9 cellular contexts compared by ENCODE assay signal in genomic region chr5:150514708-150515211, GRCh38. TPM values are rescaled to one million over a fixed set of nuclear protein-coding genes. Genes with fewer than 3 reads are reported as not detected.
A peak's percentile ranks its signal among the peaks of the same experiment; 100 is the strongest.
DNase-seq lines count a peak whose midpoint lies in the region; ATAC-seq, FAIRE-seq and TF ChIP-seq lines count a peak whose summit lies in the region.
"Had no signal": no experiment of that assay in that cellular context is flagged by ENCODE, and none has a peak within 500 bp of the region (broad histone marks: within the 10 kb centered on the region; RNA-seq: fewer than 3 reads in every experiment).

No MANE protein-coding gene starts in this region.

- H3K4me3 ChIP-seq in GM12878 (no peak overlapping the region), transverse colon (no peak overlapping the region), A673 (ENCODE audit: low read depth, low read length, poor library complexity, severe bottlenecking) (no peak overlapping the region)
- H3K4me3 ChIP-seq: ovary had no signal

- TF ChIP-seq CTCF in GM12878 (IDR thresholded peaks at IDR 0.05 in 2 of 3, conservative IDR thresholded peaks at IDR 0.05 in 1 of 3; ENCODE audit: control insufficient read depth in 2 of 3, extremely low read depth in 1 of 3, insufficient read depth in 1 of 3, low read depth in 3 of 3, low read length in 3 of 3) (no peak), transverse colon (IDR thresholded peaks at IDR 0.05) (no peak), A673 (conservative IDR thresholded peaks at IDR 0.05; ENCODE audit: low read depth, low read length) (no peak)

- POLR2A ChIA-PET in GM12878 (lab: Charles Lee) (no interaction called here), A673 (lab: Charles Lee; ENCODE audit: low non-redundant PET) (no interaction called here)

- intact Hi-C loops in GM12878 (cut with micrococcal nuclease; ENCODE audit: unreplicated experiment), result no loop called here
- intact Hi-C loops in transverse colon (cut with DNase I; ENCODE audit: low total_unique reads), result no loop called here
- intact Hi-C loops in A673 (cut with micrococcal nuclease; ENCODE audit: unreplicated experiment), result no loop called here

- 69% methylated on average over 3 of the region's 3 CpGs for WGBS in GM12878 (ENCODE audit: insufficient coverage, insufficient replicate concordance, low lambda C conversion rate, missing lambda C conversion rate)
- 63% methylated on average over 3 of the region's 3 CpGs; no CpG with 5 or more reads in 1 of the 2 donors for whole genome bisulfite sequencing in transverse colon (ENCODE audit: low coverage in 1 of 2), 2 donors

- H3K4me1 ChIP-seq in GM12878 (ENCODE audit: control insufficient read depth, insufficient read depth, low read length) (no peaks in the 10 kb centered on the region), transverse colon (peaks cover 53 to 84% (median 70%) of the 10 kb centered on the region in 4 donors), A673 (ENCODE audit: insufficient read depth, low read length, poor library complexity, severe bottlenecking) (peaks cover 36% of the 10 kb centered on the region)

- H3K36me3 ChIP-seq in GM12878 (ENCODE audit: control insufficient read depth in 2 of 2, insufficient read depth in 2 of 2, low read length in 1 of 2) (peaks cover 0 to 3% of the 10 kb centered on the region in 2 experiments; a peak in 3 of 4 replicates), transverse colon (no peaks in the 10 kb centered on the region), A673 (ENCODE audit: insufficient read depth, low read length, poor library complexity, severe bottlenecking) (no peaks in the 10 kb centered on the region)
- H3K36me3 ChIP-seq: ovary had no signal

- RAD21 ChIA-PET in GM12878 (lab: Charles Lee; ENCODE audit: unreplicated experiment), result no interaction called here

- TF ChIP-seq POLR2A in GM12878 (IDR thresholded peaks at IDR 0.05; ENCODE audit: low read depth, low read length) (no peak), transverse colon (IDR thresholded peaks at IDR 0.05) (no peak)

- H4K20me1 ChIP-seq in GM12878 (ENCODE audit: control insufficient read depth, insufficient read depth), result no peaks in the 10 kb centered on the region

- BruUV-seq in GM12878 (replicated peaks; lab: Mats Ljungman, UMichigan) (no TSS peak), A673 (replicated peaks; lab: Mats Ljungman, UMichigan) (no TSS peak)

- DNase-seq in M059J (ENCODE audit: low read depth), result peak; percentile 84
- DNase-seq in GM12878 (ENCODE audit: low read depth, low spot score), result no peak
- peak; percentile 93 for DNase-seq in kidney tubule cell (ENCODE audit: low spot score)
- no peak for DNase-seq in transverse colon
- DNase-seq in A673 (ENCODE audit: low spot score), result no peak
- no peak for DNase-seq in activated CD4-positive, alpha-beta T cell treated with anti-CD3 and anti-CD28 coated beads for 4 hours
- DNase-seq: stimulated activated naive CD4-positive, alpha-beta T cell treated with Interleukin-2 at 50 U/mL for 16 hours had no signal

- no peak for TF ChIP-seq EP300 in GM12878 (IDR thresholded peaks at IDR 0.05; ENCODE audit: borderline replicate concordance in 1 of 2, control insufficient read depth in 1 of 2, low read depth in 2 of 2, low read length in 2 of 2)
- no peak for TF ChIP-seq EP300 in transverse colon (IDR thresholded peaks at IDR 0.05; ENCODE audit: low read depth)

- no peak overlapping the region for H3K4me2 ChIP-seq in GM12878 (ENCODE audit: control insufficient read depth, insufficient read depth)

- TF ChIP-seq RAD21 in GM12878 (IDR thresholded peaks at IDR 0.05; ENCODE audit: insufficient read depth, low read depth, low read length), result no peak

- SMC1A ChIA-PET in GM12878 (lab: Charles Lee; ENCODE audit: uncharacterized antibody, unreplicated experiment), result no interaction called here

- H3K9me3 ChIP-seq in GM12878 (replicated peaks; ENCODE audit: control insufficient read depth, insufficient read depth, low read length) (no peaks in the 10 kb centered on the region), transverse colon (no peaks in the 10 kb centered on the region), A673 (ENCODE audit: low read depth, low read length, poor library complexity, severe bottlenecking) (no peaks in the 10 kb centered on the region)
- H3K9me3 ChIP-seq: ovary had no signal

- peak; percentile 29; the same call in 2 of the 3 replicates for ATAC-seq in GM12878
- no peak for ATAC-seq in HG02840 (IDR thresholded peaks at IDR 0.05; ENCODE audit: low FRiP score, unreplicated experiment)

- H3K9ac ChIP-seq in GM12878 (ENCODE audit: control insufficient read depth, insufficient read depth, low read length), result no peak overlapping the region

- CTCF ChIA-PET in GM12878 (lab: Yijun Ruan, JAX) (no interaction called here), A673 (lab: Charles Lee) (no interaction called here)

- H2AFZ ChIP-seq in GM12878 (ENCODE audit: control insufficient read depth, low read depth, low read length), result no peak overlapping the region

- peaks cover 5% of the 10 kb centered on the region for H3K79me2 ChIP-seq in GM12878 (ENCODE audit: control insufficient read depth, insufficient read depth, low read length)

- no peak for FAIRE-seq in GM12878 (lab: Jason Lieb, UNC)

- in situ Hi-C loops in GM12878 (cut with MboI) (no loop called here), transverse colon (cut with MboI; ENCODE audit: low pct_ligation_motif_present in 1 of 4, low pct_unique_long_range_greater_than_20kb in 1 of 4, low sequenced_read_pairs in 3 of 4) (no loop called here)

- H3K27ac ChIP-seq in GM12878 (ENCODE audit: control insufficient read depth, insufficient read depth), result no peak overlapping the region
- peak overlapping the region; percentile 31 to 71 (median 58) for H3K27ac ChIP-seq in transverse colon
- H3K27ac ChIP-seq in A673 (ENCODE audit: low read depth, low read length, poor library complexity, severe bottlenecking), result no peak overlapping the region

- H3K27me3 ChIP-seq in GM12878 (replicated peaks in 1 of 2; ENCODE audit: control insufficient read depth in 2 of 2, insufficient read depth in 2 of 2, low read length in 1 of 2) (no peaks in the 10 kb centered on the region), transverse colon (no peaks in the 10 kb centered on the region), A673 (replicated peaks; ENCODE audit: insufficient read depth, low read depth, low read length, poor library complexity) (no peaks in the 10 kb centered on the region)
- H3K27me3 ChIP-seq: ovary had no signal

TF ChIP-seq in GM12878, 131 proteins besides CTCF, POLR2A, EP300 and RAD21 (continues in another document):
- no peak for TF ChIP-seq MYC (IDR thresholded peaks at IDR 0.05; ENCODE audit: insufficient read depth, insufficient read length, insufficient replicate concordance, low read length, severe bottlenecking)
- no peak for TF ChIP-seq RAD51 (IDR thresholded peaks at IDR 0.05)
- no peak for TF ChIP-seq MXI1 (IDR thresholded peaks at IDR 0.05; ENCODE audit: low read depth, low read length)
- TF ChIP-seq JUNB (IDR thresholded peaks at IDR 0.05), result no peak
- TF ChIP-seq CEBPZ (IDR thresholded peaks at IDR 0.05; ENCODE audit: low read depth, low read length), result no peak

RNA-seq across cellular contexts. Expression of gene NDST1, which starts 6.8 kb away (rescaled TPM):
- total RNA-seq in M059J (2014; rRNA removed; shearing (Covaris generic)), result 24.3 and 44.2 TPM in 2 replicates
- total RNA-seq in GM12878 (2013; cell fraction: nucleolus; rRNA removed), result 78.0 and 78.6 TPM in 2 replicates
- total RNA-seq in GM12878 (2014; rRNA removed) (15.4 and 16.7 TPM in 2 replicates), GM12878 (2014; rRNA removed; fragmentation: Illumina TruSeq; extraction: Trizol) (8.4 and 10.1 TPM in 2 replicates), GM12878 (2021) (47.9 and 53.5 TPM in 2 replicates), transverse colon (100 to 1,000 TPM in 1 of 4 donors, 10 to 100 TPM in 3; 68.8 to 104 (median 96.4) TPM), A673 (2021) (44.0 and 46.7 TPM in 2 replicates)
- 9.4 TPM for polyA plus RNA-seq in GM12878 (2011; ENCODE audit: low read depth)
- polyA plus RNA-seq in GM12878 (2011; rRNA removed) (8.1 and 15.0 TPM in 2 replicates), GM12878 (2014; fragmentation: Illumina TruSeq; extraction: Trizol) (12.3 and 17.3 TPM in 2 replicates), GM12878 (2014; fragmentation: Nextera tagmentation; extraction: Ambion mirVana) (under 1 TPM; 0.20 to 0.31 TPM), GM12878 (2014; rRNA removed) (17.6 and 32.3 TPM in 2 replicates), GM12878 (2016; fragmentation: Nextera tagmentation; extraction: Ambion mirVana) (10 to 100 TPM in 1 of 2 experiments, 1 to 10 TPM in 1; 5.3 to 10.9 TPM)
- polyA plus RNA-seq in GM12878 (2011; cell fraction: cytosol; rRNA removed), result 17.8 and 19.2 TPM in 2 replicates
- 38.6 and 41.7 TPM in 2 replicates for polyA plus RNA-seq in GM12878 (2011; cell fraction: nucleus; rRNA removed)
- 11.6 and 11.8 TPM in 2 replicates for polyA plus RNA-seq in GM12878 (2012)
- polyA minus RNA-seq in GM12878 (2011; rRNA and poly(A)+ RNA removed), result 28.4 and 33.3 TPM in 2 replicates
- 11.8 and 12.6 TPM in 2 replicates for polyA minus RNA-seq in GM12878 (2011; cell fraction: cytosol; rRNA and poly(A)+ RNA removed)
- 15.1 and 27.3 TPM in 2 replicates for polyA minus RNA-seq in GM12878 (2011; cell fraction: nucleus; rRNA and poly(A)+ RNA removed)

Comparison
In these comparisons a context has a peak if more than half of its experiments do, and no peak if none do; other contexts are left out.
1. DNase-seq: peak in M059J (single experiment) and kidney tubule cell (single experiment); none in GM12878 (single experiment), transverse colon (single experiment), A673 (single experiment) and activated CD4-positive, alpha-beta T cell treated with anti-CD3 and anti-CD28 coated beads for 4 hours (0 of 2).
2. H3K27ac ChIP-seq: peak in transverse colon (4 of 4); none in GM12878 (single experiment) and A673 (single experiment).